ENCODE assay signal across 10 cellular contexts in the genomic region with DNA sequence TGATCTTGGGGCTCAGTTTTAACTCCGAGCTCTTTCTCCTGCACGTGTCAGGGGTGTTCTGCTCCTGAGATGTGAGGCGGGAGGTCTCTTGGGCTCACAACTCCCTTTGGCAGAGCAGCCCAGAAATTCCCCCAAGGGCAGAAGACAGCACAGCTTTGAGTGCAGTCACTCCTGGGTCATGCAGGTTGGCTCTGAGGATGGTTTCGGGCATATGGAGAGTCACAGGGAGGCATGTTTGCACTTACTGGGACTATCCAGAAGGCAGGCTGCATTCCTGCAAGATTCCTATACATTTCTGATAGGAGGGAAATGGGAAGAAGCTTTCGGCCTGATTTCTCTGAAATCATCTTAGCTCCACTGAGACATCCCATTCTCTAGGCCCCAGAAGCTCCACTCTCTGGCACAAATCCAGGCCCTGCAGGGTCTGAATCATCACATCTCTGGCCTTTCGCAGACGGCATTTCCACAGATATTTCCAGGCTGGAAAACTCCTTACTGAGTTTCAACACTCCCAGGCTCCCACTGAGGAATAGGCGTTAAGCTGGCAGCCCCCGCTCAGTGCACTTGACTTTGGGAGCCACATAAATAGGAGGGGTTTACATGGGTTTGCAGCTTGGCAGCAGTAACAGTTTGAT. TPM values are rescaled to one million over a fixed set of nuclear protein-coding genes. Genes with fewer than 3 reads are reported as not detected.
DNase-seq lines count a peak whose midpoint lies in the region; ATAC-seq, FAIRE-seq and TF ChIP-seq lines count a peak whose summit lies in the region.
"Had no signal": no experiment of that assay in that cellular context is flagged by ENCODE, and none has a peak within 500 bp of the region (broad histone marks: within the 10 kb centered on the region; RNA-seq: fewer than 3 reads in every experiment).

No MANE protein-coding gene starts in this region.

- H3K4me3 ChIP-seq in A673 (ENCODE audit: low read depth, low read length, poor library complexity, severe bottlenecking), result no peak overlapping the region
- H3K4me3 ChIP-seq in endothelial cell of umbilical vein (replicated peaks in 1 of 3; ENCODE audit: insufficient read depth in 1 of 3, low read depth in 1 of 3, low read length in 3 of 3), result no peak overlapping the region
- H3K4me3 ChIP-seq: BLaER1 treated with 17β-estradiol and CSF1 and Interleukin-3, amounts not matched to agents 10 nM and 100 nM had no signal

- no peaks in the 10 kb centered on the region for H3K9me1 ChIP-seq in endothelial cell of umbilical vein (replicated peaks; ENCODE audit: control insufficient read depth, extremely low read depth, insufficient read depth, low read length)

- no peak for FAIRE-seq in endothelial cell of umbilical vein (lab: Jason Lieb, UNC)
- FAIRE-seq: endometrium had no signal

- peak; percentile 82 for DNase-seq in A673 (ENCODE audit: low spot score)
- peak; percentile 94 for DNase-seq in NCI-H226
- DNase-seq in endothelial cell of umbilical vein (ENCODE audit: low read depth, low spot score), result peak; percentile 68
- DNase-seq in midbrain (lab: John Stamatoyannopoulos, UW), result peak; percentile 74
- no peak for DNase-seq in KG1 (lab: John Stamatoyannopoulos, UW)
- DNase-seq in GF-D8 (lab: John Stamatoyannopoulos, UW), result no peak
- DNase-seq in activated naive CD4-positive, alpha-beta T cell treated with Interleukin-2 at 50 U/mL for 16 hours, result no peak

- no peak for ATAC-seq in GM19023 (IDR thresholded peaks at IDR 0.05; ENCODE audit: unreplicated experiment)

- H3K4me1 ChIP-seq in A673 (ENCODE audit: insufficient read depth, low read length, poor library complexity, severe bottlenecking) (peaks cover 34% of the 10 kb centered on the region), endothelial cell of umbilical vein (ENCODE audit: control insufficient read depth, extremely low read depth, insufficient read depth, low read length) (peaks cover 13% of the 10 kb centered on the region)

- BruUV-seq in A673 (replicated peaks; lab: Mats Ljungman, UMichigan) (no TSS peak), endothelial cell of umbilical vein (replicated peaks; lab: Mats Ljungman, UMichigan) (no TSS peak)

- no peaks in the 10 kb centered on the region for H3K79me2 ChIP-seq in endothelial cell of umbilical vein (ENCODE audit: control insufficient read depth, insufficient read depth, low read length)

- H3K4me2 ChIP-seq in endothelial cell of umbilical vein (ENCODE audit: insufficient read depth, low read length), result no peak overlapping the region
- H3K4me2 ChIP-seq: BLaER1 treated with 17β-estradiol and CSF1 and Interleukin-3, amounts not matched to agents 10 nM and 100 nM had no signal

- no peak overlapping the region for H2AFZ ChIP-seq in endothelial cell of umbilical vein (ENCODE audit: low read depth, low read length)

- intact Hi-C loops in A673 (cut with micrococcal nuclease; ENCODE audit: unreplicated experiment), result no loop called here
- intact Hi-C loops in endothelial cell of umbilical vein (cut with micrococcal nuclease), result no loop called here

- no peak overlapping the region for H3K27ac ChIP-seq in A673 (ENCODE audit: low read depth, low read length, poor library complexity, severe bottlenecking)
- H3K27ac ChIP-seq in endothelial cell of umbilical vein (ENCODE audit: insufficient read depth, low read depth, low read length), result no peak overlapping the region
- H3K27ac ChIP-seq: BLaER1 treated with 17β-estradiol and CSF1 and Interleukin-3, amounts not matched to agents 10 nM and 100 nM had no signal

- no peak for TF ChIP-seq POLR2A in endothelial cell of umbilical vein (IDR thresholded peaks at IDR 0.05; ENCODE audit: low read depth, low read length)

- H3K9ac ChIP-seq in endothelial cell of umbilical vein (replicated peaks; ENCODE audit: extremely low read depth, insufficient read depth, low read length), result no peak overlapping the region
- H3K9ac ChIP-seq: BLaER1 treated with 17β-estradiol and CSF1 and Interleukin-3, amounts not matched to agents 10 nM and 100 nM had no signal

- no peaks in the 10 kb centered on the region for H4K20me1 ChIP-seq in endothelial cell of umbilical vein (replicated peaks; ENCODE audit: control insufficient read depth, extremely low read depth, insufficient read depth, low read length)

- TF ChIP-seq CTCF in A673 (conservative IDR thresholded peaks at IDR 0.05; ENCODE audit: low read depth, low read length), result no peak
- no peak for TF ChIP-seq CTCF in endothelial cell of umbilical vein (IDR thresholded peaks at IDR 0.05; ENCODE audit: extremely low read depth in 1 of 2, insufficient read depth in 1 of 2, low read depth in 1 of 2, low read length in 2 of 2)

- POLR2A ChIA-PET in A673 (lab: Charles Lee; ENCODE audit: low non-redundant PET), result no interaction called here
- POLR2A ChIA-PET in endothelial cell of umbilical vein (lab: Charles Lee), result interaction anchor here (0.6 kb wide), 1 partner anchor 40 kb away, joined by 3 read pairs; a partner anchor contains a TSS

- CTCF ChIA-PET in A673 (lab: Charles Lee), result no interaction called here
- CTCF ChIA-PET in endothelial cell of umbilical vein (lab: Charles Lee), result interaction anchor here (0.8 to 1.3 kb wide), 4 partner anchors 9 to 19 kb away, joined by 3 to 6 read pairs (median 3); no protein-coding TSS in a partner anchor

- H3K27me3 ChIP-seq in A673 (replicated peaks; ENCODE audit: insufficient read depth, low read depth, low read length, poor library complexity) (no peaks in the 10 kb centered on the region), endothelial cell of umbilical vein (ENCODE audit: control insufficient read depth in 2 of 2, insufficient read depth in 2 of 2, low read length in 2 of 2) (no peaks in the 10 kb centered on the region)
- H3K27me3 ChIP-seq: BLaER1 treated with 17β-estradiol and CSF1 and Interleukin-3, amounts not matched to agents 10 nM and 100 nM had no signal

- H3K9me3 ChIP-seq in A673 (ENCODE audit: low read depth, low read length, poor library complexity, severe bottlenecking), result no peaks in the 10 kb centered on the region
- no peaks in the 10 kb centered on the region for H3K9me3 ChIP-seq in endothelial cell of umbilical vein (replicated peaks; ENCODE audit: control insufficient read depth, insufficient read depth, low read length)

- dilution Hi-C loops in endothelial cell of umbilical vein (cut with MboI; ENCODE audit: extremely low pct_ligation_motif_present, low sequenced_read_pairs), result no loop called here

- H3K36me3 ChIP-seq in A673 (ENCODE audit: insufficient read depth, low read length, poor library complexity, severe bottlenecking), result no peaks in the 10 kb centered on the region
- no peaks in the 10 kb centered on the region for H3K36me3 ChIP-seq in endothelial cell of umbilical vein (ENCODE audit: control insufficient read depth in 2 of 2, extremely low read depth in 1 of 2, insufficient read depth in 2 of 2, low read length in 2 of 2)

TF ChIP-seq in endothelial cell of umbilical vein, 7 proteins besides CTCF, POLR2A, EP300 and RAD21:
- TF ChIP-seq GATA2 (IDR thresholded peaks at IDR 0.05; ENCODE audit: insufficient read depth, insufficient read length, low read depth, low read length), result no peak
- TF ChIP-seq FOS (IDR thresholded peaks at IDR 0.05; ENCODE audit: borderline replicate concordance, insufficient read depth, low read length), result peak; percentile 45
TF ChIP-seq in endothelial cell of umbilical vein: peak in this region for 1.

RNA-seq across cellular contexts. Expression of a gene that starts 39.8 kb away (rescaled TPM):
- total RNA-seq in A673 (2021) (10.1 and 12.4 TPM in 2 replicates), endothelial cell of umbilical vein (15.2 and 15.4 TPM in 2 replicates)
- 8.9 and 10.2 TPM in 2 replicates for polyA plus RNA-seq in endothelial cell of umbilical vein
- polyA plus RNA-seq in endothelial cell of umbilical vein (2011; cell fraction: cytosol; rRNA removed), result 5.5 and 6.1 TPM in 2 replicates
- polyA plus RNA-seq in endothelial cell of umbilical vein (2011; cell fraction: nucleus; rRNA removed), result 38.9 and 40.0 TPM in 2 replicates
- 6.8 and 7.8 TPM in 2 replicates for polyA plus RNA-seq in endothelial cell of umbilical vein (2012)
- polyA minus RNA-seq in endothelial cell of umbilical vein, result 38.4 and 43.0 TPM in 2 replicates
- polyA minus RNA-seq in endothelial cell of umbilical vein (2011; cell fraction: cytosol; rRNA and poly(A)+ RNA removed), result 3.3 TPM
- polyA minus RNA-seq in endothelial cell of umbilical vein (2011; cell fraction: nucleus; rRNA and poly(A)+ RNA removed), result 42.7 and 54.5 TPM in 2 replicates

Comparison
In these comparisons a context has a peak if more than half of its experiments do, and no peak if none do; other contexts are left out.
1. DNase-seq: peak in A673 (single experiment), NCI-H226 (single experiment), endothelial cell of umbilical vein (single experiment) and midbrain (single experiment); none in KG1 (single experiment), GF-D8 (single experiment) and activated naive CD4-positive, alpha-beta T cell treated with Interleukin-2 at 50 U/mL for 16 hours (single experiment).